ENCODE assay signal across 9 cellular contexts in the genomic region with DNA sequence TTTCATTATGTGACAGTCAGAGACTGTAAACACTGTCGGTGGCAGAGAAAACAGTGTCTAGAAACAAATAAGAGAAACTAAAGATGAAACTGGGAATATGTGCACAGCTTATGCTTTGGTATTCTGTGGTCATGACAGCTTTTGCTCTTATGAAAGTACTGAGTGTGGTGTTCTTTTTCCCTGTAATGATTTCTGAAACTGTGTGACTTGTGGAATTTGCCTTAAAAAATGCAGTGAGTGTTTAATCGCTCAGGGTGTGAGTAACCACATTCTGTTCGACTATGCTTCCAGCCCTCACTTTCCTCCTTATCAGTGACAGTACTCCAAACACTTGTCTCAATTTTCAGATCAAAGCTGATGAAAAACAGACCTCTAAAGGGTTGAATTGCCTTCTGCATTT.
DNase-seq lines count a peak whose midpoint lies in the region; ATAC-seq and TF ChIP-seq lines count a peak whose summit lies in the region.
"Had no signal": no experiment of that assay in that cellular context is flagged by ENCODE, and none has a peak within 500 bp of the region (broad histone marks: within the 10 kb centered on the region; RNA-seq: fewer than 3 reads in every experiment).

No MANE protein-coding gene starts in this region.

- H3K4me1 ChIP-seq in tibial artery = no peaks in the 10 kb centered on the region

- no peaks in the 10 kb centered on the region for H3K9me3 ChIP-seq in tibial artery

- ATAC-seq in GM18858 (IDR thresholded peaks at IDR 0.05; ENCODE audit: unreplicated experiment) (peak; percentile 83), HG02678 (IDR thresholded peaks at IDR 0.05; ENCODE audit: unreplicated experiment) (peak; percentile 76), GM19397 (IDR thresholded peaks at IDR 0.05; ENCODE audit: unreplicated experiment) (no peak)
- ATAC-seq: activated CD8-positive, alpha-beta memory T cell treated with anti-CD3 and anti-CD28 coated beads, Interleukin-2, amount 10 ng/mL, durations not matched to agents 7 days and 5 days had no signal

- H3K27me3 ChIP-seq in tibial artery = no peaks in the 10 kb centered on the region

- no peak for TF ChIP-seq CTCF in tibial artery (IDR thresholded peaks at IDR 0.05)

- H3K9me3 Mint-ChIP-seq in activated CD4-positive, alpha-beta memory T cell treated with anti-CD3 and anti-CD28 coated beads, Interleukin-2, amount 10 ng/mL, durations not matched to agents 7 days and 5 days = no peaks in the 10 kb centered on the region

- H3K4me1 Mint-ChIP-seq in activated CD4-positive, alpha-beta memory T cell treated with anti-CD3 and anti-CD28 coated beads, Interleukin-2, amount 10 ng/mL, durations not matched to agents 7 days and 5 days = no peaks in the 10 kb centered on the region

- H3K36me3 Mint-ChIP-seq in activated CD4-positive, alpha-beta memory T cell treated with anti-CD3 and anti-CD28 coated beads, Interleukin-2, amount 10 ng/mL, durations not matched to agents 7 days and 5 days (ENCODE audit: low read depth) = no peaks in the 10 kb centered on the region
- H3K36me3 Mint-ChIP-seq: activated CD8-positive, alpha-beta memory T cell treated with anti-CD3 and anti-CD28 coated beads, Interleukin-2, amount 10 ng/mL, durations not matched to agents 7 days and 5 days had no signal

- CTCF ChIA-PET in activated CD4-positive, alpha-beta memory T cell treated with anti-CD3 and anti-CD28 coated beads, Interleukin-2, amount 10 ng/mL, durations not matched to agents 7 days and 5 days (lab: Charles Lee) = no interaction called here

- no peaks in the 10 kb centered on the region for H3K36me3 ChIP-seq in tibial artery

- no peak overlapping the region for H3K4me3 Mint-ChIP-seq in activated CD4-positive, alpha-beta memory T cell treated with anti-CD3 and anti-CD28 coated beads, Interleukin-2, amount 10 ng/mL, durations not matched to agents 7 days and 5 days
- H3K4me3 Mint-ChIP-seq: activated CD8-positive, alpha-beta memory T cell treated with anti-CD3 and anti-CD28 coated beads, Interleukin-2, amount 10 ng/mL, durations not matched to agents 7 days and 5 days had no signal

- peak; percentile 82 for DNase-seq in SK-N-DZ (ENCODE audit: low spot score)
- DNase-seq in myocyte (ENCODE audit: low read depth) = peak; percentile 2
- no peak for DNase-seq in NCI-H526 (lab: John Stamatoyannopoulos, UW)
- DNase-seq in tibial artery = no peak
- no peak for DNase-seq in activated CD4-positive, alpha-beta memory T cell treated with anti-CD3 and anti-CD28 coated beads, Interleukin-2, amount 10 ng/mL, durations not matched to agents 7 days and 5 days
- DNase-seq: activated CD8-positive, alpha-beta memory T cell treated with anti-CD3 and anti-CD28 coated beads, Interleukin-2, amount 10 ng/mL, durations not matched to agents 7 days and 5 days had no signal

- H3K4me3 ChIP-seq in tibial artery = no peak overlapping the region

- intact Hi-C loops in tibial artery (cut with DNase I; ENCODE audit: low total_unique reads) = no loop called here

- POLR2A ChIA-PET in activated CD4-positive, alpha-beta memory T cell treated with anti-CD3 and anti-CD28 coated beads, Interleukin-2, amount 10 ng/mL, durations not matched to agents 7 days and 5 days (lab: Charles Lee) = no interaction called here

- H3K27me3 Mint-ChIP-seq in activated CD4-positive, alpha-beta memory T cell treated with anti-CD3 and anti-CD28 coated beads, Interleukin-2, amount 10 ng/mL, durations not matched to agents 7 days and 5 days = peaks cover 31% of the 10 kb centered on the region

- H3K27ac Mint-ChIP-seq in activated CD4-positive, alpha-beta memory T cell treated with anti-CD3 and anti-CD28 coated beads, Interleukin-2, amount 10 ng/mL, durations not matched to agents 7 days and 5 days = no peak overlapping the region
- H3K27ac Mint-ChIP-seq: activated CD8-positive, alpha-beta memory T cell treated with anti-CD3 and anti-CD28 coated beads, Interleukin-2, amount 10 ng/mL, durations not matched to agents 7 days and 5 days had no signal

- H3K27ac ChIP-seq in tibial artery = no peak overlapping the region

Comparison
In these comparisons a context has a peak if more than half of its experiments do, and no peak if none do; other contexts are left out.
1. DNase-seq: peak in SK-N-DZ (single experiment) and myocyte (single experiment); none in NCI-H526 (0 of 2), tibial artery (0 of 2) and activated CD4-positive, alpha-beta memory T cell treated with anti-CD3 and anti-CD28 coated beads, Interleukin-2, amount 10 ng/mL, durations not matched to agents 7 days and 5 days (single experiment).